Comparison of ENCODE assay signal across 8 cellular contexts in genomic region chr2:188978291-188979081, GRCh38. TPM values are rescaled to one million over a fixed set of nuclear protein-coding genes. Genes with fewer than 3 reads are reported as not detected.
DNase-seq lines count a peak whose midpoint lies in the region; ATAC-seq, FAIRE-seq and TF ChIP-seq lines count a peak whose summit lies in the region.

No MANE protein-coding gene starts in this region.

- FAIRE-seq in HepG2 (lab: Jason Lieb, UNC) = no peak

- BruUV-seq in HepG2 (replicated peaks; lab: Mats Ljungman, UMichigan) = no TSS peak

- peak; percentile 66 for TF ChIP-seq CTCF in HepG2 (CRISPR knock-in tag; IDR thresholded peaks at IDR 0.05)

- no peak overlapping the region for H2AFZ ChIP-seq in HepG2 (ENCODE audit: low read length)

- no peaks in the 10 kb centered on the region for H4K20me1 ChIP-seq in HepG2 (ENCODE audit: insufficient read depth, low read length)

- peak; percentile 66 for ATAC-seq in GM19438 (IDR thresholded peaks at IDR 0.05; ENCODE audit: low read depth, unreplicated experiment)
- peak; percentile 87 for ATAC-seq in HG03196 (IDR thresholded peaks at IDR 0.05; ENCODE audit: unreplicated experiment)
- peak; percentile 96 for ATAC-seq in HepG2

- CTCF ChIA-PET in HepG2 (lab: Yijun Ruan, JAX; ENCODE audit: low intra/inter-chr PET ratio, low total read pairs) = interaction anchor here (1.3 to 1.6 kb wide), 2 partner anchors 213 to 454 kb away, joined by 3 to 8 read pairs; no protein-coding TSS in a partner anchor

- intact Hi-C loops in HepG2 (cut with micrococcal nuclease; ENCODE audit: unreplicated experiment) = loop anchor here (1.0 kb wide), 2 partner anchors 213 to 454 kb away; no protein-coding TSS in a partner anchor

- H3K36me3 ChIP-seq in adipocyte (ENCODE audit: control insufficient read depth, insufficient read depth, low read length, severe bottlenecking) (peaks cover 26% of the 10 kb centered on the region), HepG2 (replicated peaks in 1 of 2; ENCODE audit: control insufficient read depth in 1 of 2, insufficient read depth in 2 of 2, low read length in 2 of 2) (no peaks in the 10 kb centered on the region), urinary bladder (ENCODE audit: insufficient read depth) (no peaks in the 10 kb centered on the region)

- H3K4me1 ChIP-seq in adipocyte (ENCODE audit: control insufficient read depth, insufficient read depth, low read length) (peaks cover 46% of the 10 kb centered on the region), HepG2 (ENCODE audit: insufficient read depth, low read length) (no peaks in the 10 kb centered on the region), urinary bladder (ENCODE audit: insufficient read depth) (no peaks in the 10 kb centered on the region)

- WGBS in HepG2 (ENCODE audit: low lambda C conversion rate) = 4% methylated on average over 6 of the region's 6 CpGs
- WGBS in urinary bladder = 9% methylated on average over 6 of the region's 6 CpGs

- no peak for TF ChIP-seq EP300 in HepG2 (IDR thresholded peaks at IDR 0.05; ENCODE audit: low read depth in 2 of 2, low read length in 2 of 2)
- TF ChIP-seq EP300 in HepG2 (CRISPR knock-in tag; IDR thresholded peaks at IDR 0.05; ENCODE audit: borderline replicate concordance) = no peak

- DNase-seq in DMS114 treated with DMSO at 0.1 percent for 48 hours (lab: John Stamatoyannopoulos, UW; ENCODE audit: unreplicated experiment) = peak; percentile 79
- DNase-seq in adipocyte (ENCODE audit: low read depth) = peak; percentile 83
- peak; percentile 43 for DNase-seq in HepG2 (ENCODE audit: low spot score)
- DNase-seq in mucosa of gallbladder (ENCODE audit: low spot score) = no peak
- DNase-seq in germinal center (ENCODE audit: low spot score) = no peak

- POLR2A ChIA-PET in HepG2 (lab: Yijun Ruan, JAX) = no interaction called here

- H3K9ac ChIP-seq in adipocyte (ENCODE audit: low read length) (peak overlapping the region; percentile 99), HepG2 (ENCODE audit: insufficient read depth, low read depth, low read length) (no peak overlapping the region)

- TF ChIP-seq RAD21 in HepG2 (CRISPR knock-in tag; IDR thresholded peaks at IDR 0.05) = no peak

- in situ Hi-C loops in HepG2 (cut with HindIII; ENCODE audit: extremely low pct_ligation_motif_present, low pct_unique_long_range_greater_than_20kb) = loop anchor here (5.0 to 25.0 kb wide), 2 partner anchors 434 to 456 kb away; no protein-coding TSS in a partner anchor

- peak overlapping the region; percentile 98 for H3K4me3 ChIP-seq in adipocyte (ENCODE audit: low read length)
- H3K4me3 ChIP-seq in HepG2 (replicated peaks in 1 of 3; ENCODE audit: insufficient read depth in 1 of 3, low read depth in 2 of 3, low read length in 3 of 3) = no peak overlapping the region
- H3K4me3 ChIP-seq in urinary bladder (ENCODE audit: low read depth, low read length) = peak overlapping the region; percentile 31

- no peak for TF ChIP-seq POLR2A in HepG2 (IDR thresholded peaks at IDR 0.05; ENCODE audit: insufficient read depth in 1 of 2, low read depth in 2 of 2, low read length in 2 of 2)

- H3K27ac ChIP-seq in HepG2 (ENCODE audit: extremely low read length, insufficient read depth, low read length) (no peak overlapping the region), urinary bladder (ENCODE audit: low read depth) (no peak overlapping the region)

- no peak overlapping the region for H3K4me2 ChIP-seq in HepG2 (ENCODE audit: low read depth, low read length)

- no peaks in the 10 kb centered on the region for H3K79me2 ChIP-seq in HepG2 (ENCODE audit: insufficient read depth, low read length)

- H3K9me3 ChIP-seq in adipocyte (ENCODE audit: control insufficient read depth, low read length) (no peaks in the 10 kb centered on the region), HepG2 (ENCODE audit: low read length) (no peaks in the 10 kb centered on the region)

- H3K27me3 ChIP-seq in adipocyte (replicated peaks; ENCODE audit: control insufficient read depth, insufficient read depth, low read length) = no peaks in the 10 kb centered on the region
- H3K27me3 ChIP-seq in HepG2 (ENCODE audit: control insufficient read depth in 1 of 2, insufficient read depth in 2 of 2, low read length in 2 of 2) = no peaks in the 10 kb centered on the region

TF ChIP-seq in HepG2, 621 proteins besides CTCF, POLR2A, EP300 and RAD21 (continues in another document):
- TF ChIP-seq MED1 (CRISPR knock-in tag; IDR thresholded peaks at IDR 0.05) = no peak
- no peak for TF ChIP-seq ATF7 (IDR thresholded peaks at IDR 0.05)
- TF ChIP-seq ATF7 (CRISPR knock-in tag; IDR thresholded peaks at IDR 0.05) = no peak
- no peak for TF ChIP-seq MTA3 (CRISPR knock-in tag; IDR thresholded peaks at IDR 0.05)
- peak; percentile 6; the same call in 1 of the 2 replicates for TF ChIP-seq SMC3 (IDR thresholded peaks at IDR 0.05; ENCODE audit: low read length)
- TF ChIP-seq PHF5A (CRISPR knock-in tag; IDR thresholded peaks at IDR 0.05; ENCODE audit: low read depth, unreplicated experiment) = no peak
- TF ChIP-seq BHLHE40 (IDR thresholded peaks at IDR 0.05; ENCODE audit: low read length) = 0 out of 2 replicates have a peak, but pooled peaks have one; percentile 8
- TF ChIP-seq TMF1 (CRISPR knock-in tag; IDR thresholded peaks at IDR 0.05; ENCODE audit: low read depth) = no peak
- no peak for TF ChIP-seq IKZF4 (CRISPR knock-in tag; IDR thresholded peaks at IDR 0.05; ENCODE audit: borderline replicate concordance, low read depth, not compliant biosample characterization)
- no peak for TF ChIP-seq PTBP1 (IDR thresholded peaks at IDR 0.05; ENCODE audit: low read depth, low read length, poor library complexity, severe bottlenecking)
- TF ChIP-seq ZNF34 (CRISPR knock-in tag; IDR thresholded peaks at IDR 0.05; ENCODE audit: borderline replicate concordance) = no peak
- TF ChIP-seq E2F5 (CRISPR knock-in tag; conservative IDR thresholded peaks at IDR 0.05) = no peak

RNA-seq across cellular contexts. Expression of gene COL3A1, which starts 4.3 kb away (rescaled TPM):
- total RNA-seq in HepG2 (2016; rRNA removed; fragmentation: Illumina TruSeq; extraction: Trizol) (0.03 and 0.04 TPM in 2 replicates), urinary bladder (20,765 TPM), mucosa of gallbladder (371 TPM)
- not detected in 2 replicates for total RNA-seq in HepG2 (2016; cell fraction: cytosol; rRNA removed; fragmentation: Illumina TruSeq; extraction: Trizol; ENCODE audit: low read depth)
- 0.04 and 0.07 TPM in 2 replicates for total RNA-seq in HepG2 (2016; cell fraction: insoluble cytoplasmic fraction; rRNA removed; fragmentation: Illumina TruSeq; extraction: Trizol)
- total RNA-seq in HepG2 (2016; cell fraction: membrane; rRNA removed; fragmentation: Illumina TruSeq; extraction: Trizol) = not detected in 2 replicates
- total RNA-seq in HepG2 (2016; cell fraction: nucleus; rRNA removed; fragmentation: Illumina TruSeq; extraction: Trizol) = not detected in 2 replicates
- polyA plus RNA-seq in HepG2 (2011; rRNA removed) (0.01 TPM in 1 of 2 replicates, not detected in the other), urinary bladder (1,351 TPM)
- not detected in 2 replicates for polyA plus RNA-seq in HepG2 (2011; cell fraction: cytosol; rRNA removed)
- 0.07 and 0.08 TPM in 2 replicates for polyA plus RNA-seq in HepG2 (2011; cell fraction: nucleus; rRNA removed)
- polyA plus RNA-seq in HepG2 (2012) = not detected in 2 replicates
- not detected in 2 replicates for polyA plus RNA-seq in HepG2 (2016; cell fraction: cytosol; fragmentation: Illumina TruSeq; extraction: Trizol; ENCODE audit: low read depth)
- not detected in 2 replicates for polyA plus RNA-seq in HepG2 (2016; cell fraction: insoluble cytoplasmic fraction; fragmentation: Illumina TruSeq; extraction: Trizol; ENCODE audit: low read depth)
- polyA plus RNA-seq in HepG2 (2016; cell fraction: membrane; fragmentation: Illumina TruSeq; extraction: Trizol; ENCODE audit: low read depth) = not detected in 2 replicates
- polyA plus RNA-seq in HepG2 (2016; cell fraction: nucleus; fragmentation: Illumina TruSeq; extraction: Trizol; ENCODE audit: insufficient read depth, low read depth) = 0.11 TPM in 1 of 2 replicates, not detected in the other
- polyA minus RNA-seq in HepG2 (2011; rRNA and poly(A)+ RNA removed; ENCODE audit: low replicate concordance) = 0.02 TPM in 1 of 2 replicates, not detected in the other
- polyA minus RNA-seq in HepG2 (2011; cell fraction: cytosol; rRNA and poly(A)+ RNA removed) = not detected in 2 replicates
- polyA minus RNA-seq in HepG2 (2011; cell fraction: nucleus; rRNA and poly(A)+ RNA removed) = not detected in 2 replicates

Comparison
In these comparisons a context has a peak if more than half of its experiments do, and no peak if none do; other contexts are left out.
1. DNase-seq: peak in DMS114 treated with DMSO at 0.1 percent for 48 hours (single experiment), adipocyte (single experiment) and HepG2 (single experiment); none in mucosa of gallbladder (single experiment) and germinal center (single experiment).
2. H3K4me3 ChIP-seq: peak in adipocyte (single experiment) and urinary bladder (single experiment); none in HepG2 (0 of 3).
3. RNA of gene COL3A1, which starts 4.3 kb away (total RNA-seq): 20,765 TPM in urinary bladder (single experiment) and 371 TPM in mucosa of gallbladder (single experiment); 0.03 to 0.07 TPM in HepG2; every median in the first group is over 100 times any median in the second.
4. Peak in every context shown above with its lines, with median percentiles within 50 percentile points of each other: ATAC-seq.